Comparison of ENCODE assay signal across 1 cellular context in the genomic region with DNA sequence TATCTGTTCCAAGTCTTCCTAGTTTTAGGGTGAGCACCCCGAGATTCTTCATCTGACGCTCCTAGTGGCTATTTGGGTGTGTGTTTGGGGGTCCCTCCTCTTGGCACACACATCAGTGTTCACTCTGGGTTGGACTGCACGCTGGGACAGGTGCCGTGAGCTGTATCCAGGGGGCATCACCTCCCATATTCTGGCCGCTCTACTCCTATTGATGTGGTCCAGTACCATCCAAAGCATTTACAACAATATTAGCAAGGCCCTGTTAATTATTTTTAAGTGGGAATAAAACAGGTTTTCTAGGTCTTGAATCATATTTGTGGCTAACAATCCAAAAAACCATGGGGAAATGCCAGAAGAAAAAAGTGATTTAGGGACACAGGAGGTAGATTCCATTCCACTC.
TF ChIP-seq lines count a peak whose summit lies in the region.

No MANE protein-coding gene starts in this region.

TF ChIP-seq in SK-N-SH, 30 proteins besides CTCF, POLR2A, EP300 and RAD21 (continued from another document):
- TF ChIP-seq, protein P1, sequence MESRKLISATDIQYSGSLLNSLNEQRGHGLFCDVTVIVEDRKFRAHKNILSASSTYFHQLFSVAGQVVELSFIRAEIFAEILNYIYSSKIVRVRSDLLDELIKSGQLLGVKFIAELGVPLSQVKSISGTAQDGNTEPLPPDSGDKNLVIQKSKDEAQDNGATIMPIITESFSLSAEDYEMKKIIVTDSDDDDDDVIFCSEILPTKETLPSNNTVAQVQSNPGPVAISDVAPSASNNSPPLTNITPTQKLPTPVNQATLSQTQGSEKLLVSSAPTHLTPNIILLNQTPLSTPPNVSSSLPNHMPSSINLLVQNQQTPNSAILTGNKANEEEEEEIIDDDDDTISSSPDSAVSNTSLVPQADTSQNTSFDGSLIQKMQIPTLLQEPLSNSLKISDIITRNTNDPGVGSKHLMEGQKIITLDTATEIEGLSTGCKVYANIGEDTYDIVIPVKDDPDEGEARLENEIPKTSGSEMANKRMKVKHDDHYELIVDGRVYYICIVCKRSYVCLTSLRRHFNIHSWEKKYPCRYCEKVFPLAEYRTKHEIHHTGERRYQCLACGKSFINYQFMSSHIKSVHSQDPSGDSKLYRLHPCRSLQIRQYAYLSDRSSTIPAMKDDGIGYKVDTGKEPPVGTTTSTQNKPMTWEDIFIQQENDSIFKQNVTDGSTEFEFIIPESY (IDR thresholded peaks at IDR 0.05; ENCODE audit: borderline replicate concordance, low read depth), result no peak
- TF ChIP-seq FOXM1 (IDR thresholded peaks at IDR 0.05; ENCODE audit: low read depth) (no peak), NFIC (IDR thresholded peaks at IDR 0.05; ENCODE audit: borderline replicate concordance) (no peak), SIN3A (IDR thresholded peaks at IDR 0.05; ENCODE audit: borderline replicate concordance, low read depth, low read length) (no peak), GATA2 (CRISPR knock-in tag; IDR thresholded peaks at IDR 0.05) (no peak), NRF1 (IDR thresholded peaks at IDR 0.05; ENCODE audit: low read depth, low read length) (no peak), MEF2A (IDR thresholded peaks at IDR 0.05; ENCODE audit: borderline replicate concordance, low read depth) (no peak), TEAD4 (IDR thresholded peaks at IDR 0.05; ENCODE audit: borderline replicate concordance, insufficient read depth) (no peak), RCOR1 (IDR thresholded peaks at IDR 0.05; ENCODE audit: low read length) (no peak), SMC3 (IDR thresholded peaks at IDR 0.05; ENCODE audit: low read depth, low read length) (no peak)
- TF ChIP-seq, protein P2, sequence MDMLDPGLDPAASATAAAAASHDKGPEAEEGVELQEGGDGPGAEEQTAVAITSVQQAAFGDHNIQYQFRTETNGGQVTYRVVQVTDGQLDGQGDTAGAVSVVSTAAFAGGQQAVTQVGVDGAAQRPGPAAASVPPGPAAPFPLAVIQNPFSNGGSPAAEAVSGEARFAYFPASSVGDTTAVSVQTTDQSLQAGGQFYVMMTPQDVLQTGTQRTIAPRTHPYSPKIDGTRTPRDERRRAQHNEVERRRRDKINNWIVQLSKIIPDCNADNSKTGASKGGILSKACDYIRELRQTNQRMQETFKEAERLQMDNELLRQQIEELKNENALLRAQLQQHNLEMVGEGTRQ (IDR thresholded peaks at IDR 0.05; ENCODE audit: borderline replicate concordance, low read depth, low read length), result no peak
- TF ChIP-seq, protein P3, sequence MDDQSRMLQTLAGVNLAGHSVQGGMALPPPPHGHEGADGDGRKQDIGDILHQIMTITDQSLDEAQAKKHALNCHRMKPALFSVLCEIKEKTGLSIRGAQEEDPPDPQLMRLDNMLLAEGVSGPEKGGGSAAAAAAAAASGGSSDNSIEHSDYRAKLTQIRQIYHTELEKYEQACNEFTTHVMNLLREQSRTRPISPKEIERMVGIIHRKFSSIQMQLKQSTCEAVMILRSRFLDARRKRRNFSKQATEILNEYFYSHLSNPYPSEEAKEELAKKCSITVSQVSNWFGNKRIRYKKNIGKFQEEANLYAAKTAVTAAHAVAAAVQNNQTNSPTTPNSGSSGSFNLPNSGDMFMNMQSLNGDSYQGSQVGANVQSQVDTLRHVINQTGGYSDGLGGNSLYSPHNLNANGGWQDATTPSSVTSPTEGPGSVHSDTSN (IDR thresholded peaks at IDR 0.05), result no peak
- TF ChIP-seq, protein P4, sequence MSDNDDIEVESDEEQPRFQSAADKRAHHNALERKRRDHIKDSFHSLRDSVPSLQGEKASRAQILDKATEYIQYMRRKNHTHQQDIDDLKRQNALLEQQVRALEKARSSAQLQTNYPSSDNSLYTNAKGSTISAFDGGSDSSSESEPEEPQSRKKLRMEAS (IDR thresholded peaks at IDR 0.05; ENCODE audit: low read depth), result no peak
TF ChIP-seq in SK-N-SH: peak in this region for 0.
